ENCODE assay signal across 1 cellular context in genomic region chr12:88562846-88563582, GRCh38.
TF ChIP-seq lines count a peak whose summit lies in the region.

No MANE protein-coding gene starts in this region.

TF ChIP-seq in HepG2, 621 proteins besides CTCF, POLR2A, EP300 and RAD21:
- TF ChIP-seq ZNF574 (CRISPR knock-in tag; IDR thresholded peaks at IDR 0.05), result no peak
- peak; percentile 15 to 41; a peak in 2 of 4 replicates for TF ChIP-seq MAFK (conservative IDR thresholded peaks at IDR 0.05 in 1 of 2, IDR thresholded peaks at IDR 0.05 in 1 of 2; ENCODE audit: low read length in 2 of 2)
